8 cellular contexts compared by ENCODE assay signal in genomic region chrX:93673056-93673868, GRCh38. TPM values are rescaled to one million over a fixed set of nuclear protein-coding genes. Genes with fewer than 3 reads are reported as not detected.
DNase-seq lines count a peak whose midpoint lies in the region; ATAC-seq and TF ChIP-seq lines count a peak whose summit lies in the region.

NAP1L3 (minus strand) TSS chrX:93673578; CDS start chrX:93673304, 274 bp downstream.

- H3K27ac ChIP-seq in breast epithelium: peak within 1 kb of the TSS; percentile 53
- peak within 1 kb of the TSS; percentile 71 to 80 (median 78) for H3K27ac ChIP-seq in sigmoid colon

- no peaks in the 10 kb centered on the region for H3K4me1 ChIP-seq in breast epithelium
- peaks cover 0 to 8% (median 5%) of the 10 kb centered on the region in 4 donors for H3K4me1 ChIP-seq in sigmoid colon

- peak within 1 kb of the TSS; percentile 53; the same call in 1 of the 2 replicates for H3K27ac Mint-ChIP-seq in WTC11

- CTCF ChIA-PET in WTC11 (lab: Charles Lee): no interaction called here

- H3K36me3 Mint-ChIP-seq in WTC11: peaks cover 3% of the 10 kb centered on the region; the same call in 1 of the 2 replicates

- intact Hi-C loops in breast epithelium (cut with DNase I; ENCODE audit: low total_unique reads): no loop called here
- intact Hi-C loops in sigmoid colon (cut with DNase I): no loop called here

- no peaks in the 10 kb centered on the region for H3K9me3 ChIP-seq in breast epithelium
- H3K9me3 ChIP-seq in iPS-18c (ENCODE audit: control insufficient read depth, insufficient read depth, low read length): no peaks in the 10 kb centered on the region
- no peaks in the 10 kb centered on the region for H3K9me3 ChIP-seq in sigmoid colon

- TF ChIP-seq POLR2A in breast epithelium (IDR thresholded peaks at IDR 0.05): no peak
- TF ChIP-seq POLR2A in sigmoid colon (IDR thresholded peaks at IDR 0.05): no peak

- TF ChIP-seq EP300 in sigmoid colon (IDR thresholded peaks at IDR 0.05): no peak

- H3K4me3 ChIP-seq in breast epithelium (peak within 1 kb of the TSS; percentile 55 to 70 (median 57)), iPS-18c (ENCODE audit: insufficient read depth, low read depth, low read length) (peak within 1 kb of the TSS; percentile 74), sigmoid colon (peak within 1 kb of the TSS; percentile 38 to 61 (median 59))

- WGBS in sigmoid colon, 2 donors: 1 to 6% methylated on average over 51 of the region's 51 CpGs

- POLR2A ChIA-PET in WTC11 (lab: Charles Lee): interaction anchor here (0.6 to 0.7 kb wide), 2 partner anchors 15 to 89 kb away, joined by 3 read pairs; no protein-coding TSS in a partner anchor

- ATAC-seq in GM18868 (IDR thresholded peaks at IDR 0.05; ENCODE audit: unreplicated experiment): peak; percentile 84
- peak; percentile 97 for ATAC-seq in WTC11

- DNase-seq in LHCN-M2 (ENCODE audit: low read depth) (peak; percentile 32), WTC11 (ENCODE audit: low spot score) (peak; percentile 57), breast epithelium (ENCODE audit: low spot score in 2 of 2) (no peak), sigmoid colon (peak; percentile 73), HK-2 (ENCODE audit: unreplicated experiment) (no peak), NCI-H187 treated with DMSO at 0.1 percent for 48 hours (lab: John Stamatoyannopoulos, UW) (no peak)

- no peaks in the 10 kb centered on the region; the same call in 1 of the 2 replicates for H3K27me3 Mint-ChIP-seq in WTC11 (ENCODE audit: low read depth)

- no peaks in the 10 kb centered on the region for H3K36me3 ChIP-seq in breast epithelium
- H3K36me3 ChIP-seq in sigmoid colon: no peaks in the 10 kb centered on the region

- peaks cover 5 to 54% of the 10 kb centered on the region in 2 donors for H3K27me3 ChIP-seq in breast epithelium
- H3K27me3 ChIP-seq in sigmoid colon: no peaks in the 10 kb centered on the region

- H3K4me3 Mint-ChIP-seq in WTC11: peak within 1 kb of the TSS; percentile 94

- TF ChIP-seq CTCF in WTC11 (IDR thresholded peaks at IDR 0.05): no peak
- no peak for TF ChIP-seq CTCF in breast epithelium (IDR thresholded peaks at IDR 0.05)
- no peak for TF ChIP-seq CTCF in sigmoid colon (IDR thresholded peaks at IDR 0.05)

- no peaks in the 10 kb centered on the region for H3K9me3 Mint-ChIP-seq in WTC11

- H3K4me1 Mint-ChIP-seq in WTC11: peaks cover 13% of the 10 kb centered on the region

TF ChIP-seq in WTC11, 78 proteins besides CTCF, POLR2A, EP300 and RAD21:
- TF ChIP-seq ARID4B (CRISPR knock-in tag; IDR thresholded peaks at IDR 0.05; ENCODE audit: borderline replicate concordance): peak; percentile 51; the same call in 1 of the 2 replicates
- peak; percentile 59 for TF ChIP-seq NFYB (CRISPR knock-in tag; conservative IDR thresholded peaks at IDR 0.05; ENCODE audit: low read depth)
- TF ChIP-seq ZSCAN18 (CRISPR knock-in tag; IDR thresholded peaks at IDR 0.05): no peak
- peak; percentile 46; the same call in 1 of the 2 replicates for TF ChIP-seq MAX (CRISPR knock-in tag; IDR thresholded peaks at IDR 0.05)

RNA-seq across cellular contexts. Expression of gene NAP1L3, which starts in this region (rescaled TPM):
- total RNA-seq in LHCN-M2 (2014; rRNA removed) (0.83 and 0.86 TPM in 2 replicates), WTC11 (2021) (29.2 to 33.4 TPM (median 30.3 TPM) in 3 replicates), breast epithelium (1 to 10 TPM in 2 of 3 donors, under 1 TPM in 1; 0.98 to 3.0 (median 1.8) TPM), sigmoid colon (1 to 10 TPM; 3.3 to 8.6 (median 5.2) TPM)
- polyA plus RNA-seq in LHCN-M2 (2012): 1.2 TPM
- 1 to 10 TPM in 1 of 3 donors, under 1 TPM in 2; under 0.01 to 1.9 (median 0.23) TPM for polyA plus RNA-seq in sigmoid colon

Comparison
In these comparisons a context has a peak if more than half of its experiments do, and no peak if none do; other contexts are left out.
1. DNase-seq: peak in LHCN-M2 (single experiment), WTC11 (single experiment) and sigmoid colon (single experiment); none in breast epithelium (0 of 2), HK-2 (single experiment) and NCI-H187 treated with DMSO at 0.1 percent for 48 hours (single experiment).
2. Peak in every context shown above with its lines, with median percentiles within 50 percentile points of each other: H3K4me3 ChIP-seq.